Comparison of ENCODE assay signal across 19 cellular contexts in genomic region chrX:123155327-123155726, GRCh38. TPM values are rescaled to one million over a fixed set of nuclear protein-coding genes. Genes with fewer than 3 reads are reported as not detected.
DNase-seq lines count a peak whose midpoint lies in the region; ATAC-seq and TF ChIP-seq lines count a peak whose summit lies in the region.
"Had no signal": no experiment of that assay in that cellular context is flagged by ENCODE, and none has a peak within 500 bp of the region (broad histone marks: within the 10 kb centered on the region; RNA-seq: fewer than 3 reads in every experiment).

No MANE protein-coding gene starts in this region.

- no peak for TF ChIP-seq CTCF in HFFc6 (IDR thresholded peaks at IDR 0.05)
- TF ChIP-seq CTCF in PC-3 (conservative IDR thresholded peaks at IDR 0.05; ENCODE audit: low read depth, low read length) = no peak
- no peak for TF ChIP-seq CTCF in epithelial cell of esophagus (IDR thresholded peaks at IDR 0.05; ENCODE audit: insufficient read depth, low read depth, low read length, missing control alignments)
- no peak for TF ChIP-seq CTCF in brain microvascular endothelial cell (IDR thresholded peaks at IDR 0.05; ENCODE audit: low read depth, low read length, missing control alignments)

- H3K36me3 ChIP-seq in PC-3 (ENCODE audit: low read depth, low read length) (no peaks in the 10 kb centered on the region), brain microvascular endothelial cell (replicated peaks) (no peaks in the 10 kb centered on the region)
- H3K36me3 ChIP-seq: BLaER1 treated with 17β-estradiol and CSF1 and Interleukin-3, amounts not matched to agents 10 nM and 100 nM; MG63 had no signal

- H3K9me2 ChIP-seq in PC-3 (replicated peaks; ENCODE audit: low read length) = no peaks in the 10 kb centered on the region

- H3K9me3 Mint-ChIP-seq in HFFc6 = no peaks in the 10 kb centered on the region

- peak; percentile 10 for DNase-seq in A172 (ENCODE audit: low spot score)
- no peak for DNase-seq in HFFc6
- peak; percentile 33 for DNase-seq in PC-3
- DNase-seq in epithelial cell of esophagus (ENCODE audit: low read depth) = peak; percentile 42
- no peak for DNase-seq in NCI-H526 (lab: John Stamatoyannopoulos, UW)
- DNase-seq in hepatic stellate cell (ENCODE audit: low spot score) = no peak
- no peak for DNase-seq in brain microvascular endothelial cell
- DNase-seq: 8988T, DND-41, GF-D8, GOT3, MG63, NCI-H187, PC-9 had no signal

- H3K4me1 ChIP-seq in PC-3 (ENCODE audit: insufficient read depth, low read length) = no peaks in the 10 kb centered on the region; the same call in 1 of the 2 replicates
- H3K4me1 ChIP-seq: BLaER1 treated with 17β-estradiol and CSF1 and Interleukin-3, amounts not matched to agents 10 nM and 100 nM had no signal

- in situ Hi-C loops in brain microvascular endothelial cell (cut with HindIII; ENCODE audit: low pct_ligation_motif_present, low sequenced_read_pairs) = no loop called here

- no peaks in the 10 kb centered on the region; the same call in 1 of the 2 replicates for H3K27me3 Mint-ChIP-seq in HFFc6 (ENCODE audit: insufficient read depth)

- no TSS peak for BruUV-seq in PC-3 (replicated peaks; lab: Mats Ljungman, UMichigan)

- H2AFZ ChIP-seq in PC-3 (ENCODE audit: low read length) = no peak overlapping the region
- H2AFZ ChIP-seq: PC-9 had no signal

- H3K79me2 ChIP-seq in PC-3 (ENCODE audit: low read length) = no peaks in the 10 kb centered on the region

- H3K27ac ChIP-seq in PC-3 (ENCODE audit: low read length) (no peak overlapping the region), brain microvascular endothelial cell (no peak overlapping the region)
- H3K27ac ChIP-seq: BLaER1 treated with 17β-estradiol and CSF1 and Interleukin-3, amounts not matched to agents 10 nM and 100 nM; KMS-11; PC-9 had no signal

- no peaks in the 10 kb centered on the region for H4K20me1 ChIP-seq in PC-3 (ENCODE audit: low read length)
- H4K20me1 ChIP-seq: BLaER1 treated with 17β-estradiol and CSF1 and Interleukin-3, amounts not matched to agents 10 nM and 100 nM had no signal

- intact Hi-C loops in PC-3 (cut with micrococcal nuclease) = no loop called here

- H3K27me3 ChIP-seq in PC-3 (ENCODE audit: low read length) = no peaks in the 10 kb centered on the region
- H3K27me3 ChIP-seq in brain microvascular endothelial cell (replicated peaks) = no peaks in the 10 kb centered on the region
- H3K27me3 ChIP-seq: MG63 had no signal

- no peak overlapping the region for H3K4me3 ChIP-seq in PC-3 (ENCODE audit: low read length)
- H3K4me3 ChIP-seq in epithelial cell of esophagus (ENCODE audit: low read length) = no peak overlapping the region
- no peak overlapping the region for H3K4me3 ChIP-seq in brain microvascular endothelial cell (ENCODE audit: low read depth, low read length)
- H3K4me3 ChIP-seq: BLaER1 treated with 17β-estradiol and CSF1 and Interleukin-3, amounts not matched to agents 10 nM and 100 nM; MG63; PC-9 had no signal

- peaks cover 18% of the 10 kb centered on the region for H3K4me1 Mint-ChIP-seq in HFFc6 (ENCODE audit: low read depth)

- POLR2A ChIA-PET in PC-3 (lab: Charles Lee; ENCODE audit: unreplicated experiment) = no interaction called here

- H3K9ac ChIP-seq in PC-3 (ENCODE audit: low read length) = no peak overlapping the region
- H3K9ac ChIP-seq: BLaER1 treated with 17β-estradiol and CSF1 and Interleukin-3, amounts not matched to agents 10 nM and 100 nM; KMS-11 had no signal

- peak overlapping the region; percentile 36; the same call in 1 of the 2 replicates for H3K4me3 Mint-ChIP-seq in HFFc6

- no peaks in the 10 kb centered on the region for H3F3A ChIP-seq in PC-3 (ENCODE audit: low read length, unreplicated experiment)

- no peak overlapping the region for H3K27ac Mint-ChIP-seq in HFFc6

- no peak overlapping the region for H3K4me2 ChIP-seq in PC-3 (ENCODE audit: low read length)
- H3K4me2 ChIP-seq: BLaER1 treated with 17β-estradiol and CSF1 and Interleukin-3, amounts not matched to agents 10 nM and 100 nM; KMS-11; PC-9 had no signal

- CTCF ChIA-PET in PC-3 (lab: Charles Lee) = no interaction called here

- H3K9me3 ChIP-seq in PC-3 (ENCODE audit: low read length) = no peaks in the 10 kb centered on the region
- H3K9me3 ChIP-seq: MG63 had no signal

- ATAC-seq in PC-3 (no peak), HG03521 (IDR thresholded peaks at IDR 0.05; ENCODE audit: unreplicated experiment) (no peak)
- ATAC-seq: HepG2, Right ventricle myocardium inferior had no signal

- no peaks in the 10 kb centered on the region for H3K36me3 Mint-ChIP-seq in HFFc6 (ENCODE audit: low read depth)

RNA-seq across cellular contexts. Expression of gene GRIA3, which starts 28.8 kb away (rescaled TPM):
- not detected in 2 replicates for total RNA-seq in A172 (2014; rRNA removed; shearing (Covaris generic))
- 10 to 100 TPM; 14.4 to 25.9 (median 18.0) TPM for total RNA-seq in HFFc6 (2021; fragmentation: NEBNext Ultra II Directional; extraction: Animal tissue kit (Norgen Biotek cat#: 25700))
- total RNA-seq in PC-3 (2014; rRNA removed) = not detected in 2 replicates
- total RNA-seq: HepG2, PC-9 had no signal

Comparison
In these comparisons a context has a peak if more than half of its experiments do, and no peak if none do; other contexts are left out.
1. DNase-seq: peak in A172 (single experiment), PC-3 (single experiment) and epithelial cell of esophagus (single experiment); none in HFFc6 (single experiment), NCI-H526 (0 of 2), hepatic stellate cell (single experiment) and brain microvascular endothelial cell (single experiment).
2. RNA of gene GRIA3, which starts 28.8 kb away (total RNA-seq): 14.4 to 25.9 TPM in HFFc6; not detected in A172 and not detected in PC-3; every median in the first group is over 10 times any median in the second.